2 cellular contexts compared by ENCODE assay signal in the genomic region with DNA sequence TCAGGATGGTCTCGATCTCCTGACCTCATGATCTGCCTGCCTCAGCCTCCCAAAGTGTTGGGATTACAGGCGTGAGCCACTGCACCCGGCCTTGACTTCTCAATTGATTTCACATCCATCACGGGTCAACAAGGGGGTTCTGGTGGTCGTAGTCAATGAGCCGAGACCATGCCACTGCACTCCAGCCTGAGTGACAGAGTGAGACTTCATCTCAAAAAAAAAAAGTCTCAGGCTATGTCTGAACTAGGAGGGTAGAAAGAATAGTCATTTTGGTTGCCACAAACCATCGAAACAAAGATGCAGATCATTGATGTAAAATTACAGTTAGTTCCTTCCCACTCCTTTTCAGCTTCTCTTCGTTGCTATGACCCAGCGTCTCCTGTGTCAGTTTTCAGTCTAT. TPM values are rescaled to one million over a fixed set of nuclear protein-coding genes. Genes with fewer than 3 reads are reported as not detected.
"Had no signal": no experiment of that assay in that cellular context is flagged by ENCODE, and none has a peak within 500 bp of the region (broad histone marks: within the 10 kb centered on the region; RNA-seq: fewer than 3 reads in every experiment).

No MANE protein-coding gene starts in this region.

RNA-seq across cellular contexts. Expression of gene SAMD11, which starts 33.5 kb away (rescaled TPM):
- total RNA-seq: lung microvascular endothelial cell had no signal
- polyA plus RNA-seq: keratinocyte had no signal
